In genomic region chr14:88030079-88030478, GRCh38 we compare ENCODE assay signal across 23 cellular contexts. TPM values are rescaled to one million over a fixed set of nuclear protein-coding genes. Genes with fewer than 3 reads are reported as not detected.
A peak's percentile ranks its signal among the peaks of the same experiment; 100 is the strongest.
DNase-seq lines count a peak whose midpoint lies in the region; ATAC-seq, FAIRE-seq and TF ChIP-seq lines count a peak whose summit lies in the region.
"Had no signal": no experiment of that assay in that cellular context is flagged by ENCODE, and none has a peak within 500 bp of the region (broad histone marks: within the 10 kb centered on the region; RNA-seq: fewer than 3 reads in every experiment).

No MANE protein-coding gene starts in this region.

- H3K4me3 ChIP-seq in right lobe of liver (no peak overlapping the region), HepG2 (replicated peaks in 1 of 3; ENCODE audit: insufficient read depth in 1 of 3, low read depth in 2 of 3, low read length in 3 of 3) (no peak overlapping the region), bronchial epithelial cell (ENCODE audit: low read depth, low read length) (no peak overlapping the region)
- H3K4me3 ChIP-seq: gastrocnemius medialis, ovary had no signal

- H3K27me3 ChIP-seq in right lobe of liver (no peaks in the 10 kb centered on the region), HepG2 (ENCODE audit: control insufficient read depth in 1 of 2, insufficient read depth in 2 of 2, low read length in 2 of 2) (no peaks in the 10 kb centered on the region), bronchial epithelial cell (ENCODE audit: control insufficient read depth, insufficient read depth, low read length) (no peaks in the 10 kb centered on the region)
- H3K27me3 ChIP-seq: brain microvascular endothelial cell, gastrocnemius medialis, ovary had no signal

- H3K9ac ChIP-seq in HepG2 (ENCODE audit: insufficient read depth, low read depth, low read length): no peak overlapping the region

- 89% methylated on average over 1 of the region's 1 CpG for WGBS in right lobe of liver (ENCODE audit: insufficient coverage, low coverage, low lambda C conversion rate, missing lambda C conversion rate)
- 100% methylated on average over 1 of the region's 1 CpG for WGBS in HepG2 (ENCODE audit: low lambda C conversion rate)

- H3K9me3 ChIP-seq in right lobe of liver: no peaks in the 10 kb centered on the region
- no peaks in the 10 kb centered on the region for H3K9me3 ChIP-seq in HepG2 (ENCODE audit: low read length)
- H3K9me3 ChIP-seq: gastrocnemius medialis, ovary had no signal

- peaks cover 57% of the 10 kb centered on the region for H3K79me2 ChIP-seq in HepG2 (ENCODE audit: insufficient read depth, low read length)

- intact Hi-C loops in right lobe of liver (cut with DNase I): no loop called here
- intact Hi-C loops in HepG2 (cut with micrococcal nuclease; ENCODE audit: unreplicated experiment): no loop called here

- H3K4me1 ChIP-seq in right lobe of liver: peaks cover 0 to 56% (median 15%) of the 10 kb centered on the region in 4 donors
- peaks cover 48% of the 10 kb centered on the region for H3K4me1 ChIP-seq in HepG2 (ENCODE audit: insufficient read depth, low read length)
- H3K4me1 ChIP-seq: gastrocnemius medialis had no signal

- TF ChIP-seq RAD21 in HepG2 (CRISPR knock-in tag; IDR thresholded peaks at IDR 0.05): no peak

- no TSS peak for BruUV-seq in HepG2 (replicated peaks; lab: Mats Ljungman, UMichigan)

- TF ChIP-seq EP300 in HepG2 (IDR thresholded peaks at IDR 0.05; ENCODE audit: low read depth in 2 of 2, low read length in 2 of 2) (no peak), HepG2 (CRISPR knock-in tag; IDR thresholded peaks at IDR 0.05; ENCODE audit: borderline replicate concordance) (no peak)

- no peak for DNase-seq in right lobe of liver
- no peak for DNase-seq in HepG2 (ENCODE audit: low spot score)
- peak; percentile 76 for DNase-seq in NOMO-1 treated with dmso at 0.1 percent for 144 hours (lab: John Stamatoyannopoulos, UW; ENCODE audit: unreplicated experiment)
- no peak for DNase-seq in bronchial epithelial cell (ENCODE audit: low read depth)
- no peak for DNase-seq in hepatic stellate cell (ENCODE audit: low spot score)
- DNase-seq in WTC11 (ENCODE audit: low spot score): no peak
- DNase-seq: activated CD8-positive, alpha-beta memory T cell treated with anti-CD3 and anti-CD28 coated beads, Interleukin-2, amount 50 U/mL, for 4 hours; brain microvascular endothelial cell; dermis blood vessel endothelial cell; gastrocnemius medialis; GDM1; GOT3; IMR-90; NCI-H2081 treated with DMSO at 0.1 percent for 48 hours; NCI-H526 treated with DMSO at 0.1 percent for 48 hours; ovary; stimulated activated CD4-positive, alpha-beta T cell treated with anti-CD3 and anti-CD28 coated beads, Interleukin-2, amount 100 ng/mL, for 48 hours; SW 1271 had no signal

- no peaks in the 10 kb centered on the region for H4K20me1 ChIP-seq in HepG2 (ENCODE audit: insufficient read depth, low read length)

- POLR2A ChIA-PET in HepG2 (lab: Yijun Ruan, JAX) (no interaction called here), WTC11 (lab: Charles Lee) (no interaction called here)

- peak in 3 of 4 donors; percentile 8 to 44 (median 29) for ATAC-seq in right lobe of liver
- no peak for ATAC-seq in HepG2
- ATAC-seq in WTC11: no peak
- ATAC-seq in GM18861 (IDR thresholded peaks at IDR 0.05; ENCODE audit: unreplicated experiment): no peak
- ATAC-seq: gastrocnemius medialis had no signal

- in situ Hi-C loops in HepG2 (cut with HindIII; ENCODE audit: extremely low pct_ligation_motif_present, low pct_unique_long_range_greater_than_20kb): no loop called here

- H3K27ac ChIP-seq in right lobe of liver (no peak overlapping the region), HepG2 (ENCODE audit: extremely low read length, insufficient read depth, low read length) (no peak overlapping the region)
- H3K27ac ChIP-seq: brain microvascular endothelial cell, gastrocnemius medialis, ovary had no signal

- CTCF ChIA-PET in HepG2 (lab: Yijun Ruan, JAX; ENCODE audit: low intra/inter-chr PET ratio, low total read pairs): no interaction called here
- CTCF ChIA-PET in WTC11 (lab: Charles Lee): interaction anchor here (1.3 kb wide), 1 partner anchor 138 kb away, joined by 7 read pairs; no protein-coding TSS in a partner anchor

- TF ChIP-seq CTCF in right lobe of liver (IDR thresholded peaks at IDR 0.05): no peak
- no peak for TF ChIP-seq CTCF in HepG2 (CRISPR knock-in tag; IDR thresholded peaks at IDR 0.05)
- TF ChIP-seq CTCF in bronchial epithelial cell (IDR thresholded peaks at IDR 0.05; ENCODE audit: insufficient read depth, low read length, severe bottlenecking): no peak
- no peak for TF ChIP-seq CTCF in WTC11 (IDR thresholded peaks at IDR 0.05)

- no peak overlapping the region for H3K4me3 Mint-ChIP-seq in WTC11
- H3K4me3 Mint-ChIP-seq: activated naive CD8-positive, alpha-beta T cell had no signal

- no peaks in the 10 kb centered on the region for H3K27me3 Mint-ChIP-seq in WTC11 (ENCODE audit: low read depth)
- H3K27me3 Mint-ChIP-seq: activated naive CD8-positive, alpha-beta T cell had no signal

- no peaks in the 10 kb centered on the region for H3K36me3 Mint-ChIP-seq in WTC11

- no peak for FAIRE-seq in HepG2 (lab: Jason Lieb, UNC)
- FAIRE-seq in bronchial epithelial cell (lab: Jason Lieb, UNC): peak; percentile 28
- FAIRE-seq: D721Med, RCC 7860 had no signal

- H3K4me1 Mint-ChIP-seq in WTC11: peaks cover 5% of the 10 kb centered on the region; the same call in 1 of the 2 replicates

- H3K27ac Mint-ChIP-seq in WTC11: no peak overlapping the region

- H3K4me2 ChIP-seq in HepG2 (ENCODE audit: low read depth, low read length): no peak overlapping the region

- H2AFZ ChIP-seq in HepG2 (ENCODE audit: low read length): no peak overlapping the region

- H3K9me3 Mint-ChIP-seq in WTC11: peaks cover 5% of the 10 kb centered on the region

- TF ChIP-seq POLR2A in right lobe of liver (IDR thresholded peaks at IDR 0.05) (no peak), HepG2 (IDR thresholded peaks at IDR 0.05; ENCODE audit: insufficient read depth in 1 of 2, low read depth in 2 of 2, low read length in 2 of 2) (no peak)

- H3K36me3 ChIP-seq in right lobe of liver: peaks cover 0 to 5% (median 0%) of the 10 kb centered on the region in 4 donors
- peaks cover 6 to 19% of the 10 kb centered on the region in 2 experiments; a peak in 3 of 5 replicates for H3K36me3 ChIP-seq in HepG2 (replicated peaks in 1 of 2; ENCODE audit: control insufficient read depth in 1 of 2, insufficient read depth in 2 of 2, low read length in 2 of 2)
- no peaks in the 10 kb centered on the region for H3K36me3 ChIP-seq in bronchial epithelial cell (ENCODE audit: control insufficient read depth, insufficient read depth, low read length)
- H3K36me3 ChIP-seq: brain microvascular endothelial cell, gastrocnemius medialis, ovary had no signal

RNA-seq across cellular contexts. Expression of gene GPR65, which starts 25.1 kb away (rescaled TPM):
- total RNA-seq in right lobe of liver: 1 to 10 TPM; 1.0 to 2.7 (median 1.2) TPM
- not detected in 2 replicates for total RNA-seq in HepG2 (2016; rRNA removed; fragmentation: Illumina TruSeq; extraction: Trizol)
- total RNA-seq in HepG2 (2016; cell fraction: cytosol; rRNA removed; fragmentation: Illumina TruSeq; extraction: Trizol; ENCODE audit: low read depth): not detected in 2 replicates
- not detected in 2 replicates for total RNA-seq in HepG2 (2016; cell fraction: insoluble cytoplasmic fraction; rRNA removed; fragmentation: Illumina TruSeq; extraction: Trizol)
- total RNA-seq in HepG2 (2016; cell fraction: membrane; rRNA removed; fragmentation: Illumina TruSeq; extraction: Trizol): not detected in 2 replicates
- total RNA-seq in HepG2 (2016; cell fraction: nucleus; rRNA removed; fragmentation: Illumina TruSeq; extraction: Trizol): not detected in 2 replicates
- polyA plus RNA-seq in HepG2 (2011; rRNA removed): not detected in 2 replicates
- polyA plus RNA-seq in HepG2 (2011; cell fraction: cytosol; rRNA removed): not detected in 2 replicates
- not detected in 2 replicates for polyA plus RNA-seq in HepG2 (2011; cell fraction: nucleus; rRNA removed)
- not detected in 2 replicates for polyA plus RNA-seq in HepG2 (2012)
- polyA plus RNA-seq in HepG2 (2016; cell fraction: cytosol; fragmentation: Illumina TruSeq; extraction: Trizol; ENCODE audit: low read depth): not detected in 2 replicates
- not detected in 2 replicates for polyA plus RNA-seq in HepG2 (2016; cell fraction: insoluble cytoplasmic fraction; fragmentation: Illumina TruSeq; extraction: Trizol; ENCODE audit: low read depth)
- polyA plus RNA-seq in HepG2 (2016; cell fraction: membrane; fragmentation: Illumina TruSeq; extraction: Trizol; ENCODE audit: low read depth): not detected in 2 replicates
- polyA plus RNA-seq in HepG2 (2016; cell fraction: nucleus; fragmentation: Illumina TruSeq; extraction: Trizol; ENCODE audit: insufficient read depth, low read depth): not detected in 2 replicates
- not detected in 2 replicates for polyA minus RNA-seq in HepG2 (2011; rRNA and poly(A)+ RNA removed; ENCODE audit: low replicate concordance)
- polyA minus RNA-seq in HepG2 (2011; cell fraction: cytosol; rRNA and poly(A)+ RNA removed): not detected in 2 replicates
- not detected in 2 replicates for polyA minus RNA-seq in HepG2 (2011; cell fraction: nucleus; rRNA and poly(A)+ RNA removed)
- under 0.01 TPM in 1 of 2 replicates, not detected in the other for total RNA-seq in bronchial epithelial cell
- not detected in 3 replicates for total RNA-seq in WTC11 (2021)
- total RNA-seq: dermis blood vessel endothelial cell, epithelial cell of proximal tubule had no signal

RNA-seq across cellular contexts. Expression of gene GALC, which starts 37.1 kb away (rescaled TPM):
- 10 to 100 TPM in 3 of 6 experiments, 1 to 10 TPM in 3; 8.3 to 23.5 (median 10.3) TPM for total RNA-seq in right lobe of liver
- total RNA-seq in HepG2 (2016; rRNA removed; fragmentation: Illumina TruSeq; extraction: Trizol): not detected in 2 replicates
- not detected in 2 replicates for total RNA-seq in HepG2 (2016; cell fraction: cytosol; rRNA removed; fragmentation: Illumina TruSeq; extraction: Trizol; ENCODE audit: low read depth)
- total RNA-seq in HepG2 (2016; cell fraction: insoluble cytoplasmic fraction; rRNA removed; fragmentation: Illumina TruSeq; extraction: Trizol): not detected in 2 replicates
- total RNA-seq in HepG2 (2016; cell fraction: membrane; rRNA removed; fragmentation: Illumina TruSeq; extraction: Trizol): not detected in 2 replicates
- total RNA-seq in HepG2 (2016; cell fraction: nucleus; rRNA removed; fragmentation: Illumina TruSeq; extraction: Trizol): not detected in 2 replicates
- polyA plus RNA-seq in HepG2 (2011; rRNA removed): not detected in 2 replicates
- not detected in 2 replicates for polyA plus RNA-seq in HepG2 (2011; cell fraction: cytosol; rRNA removed)
- not detected in 2 replicates for polyA plus RNA-seq in HepG2 (2011; cell fraction: nucleus; rRNA removed)
- polyA plus RNA-seq in HepG2 (2012): not detected in 2 replicates
- polyA plus RNA-seq in HepG2 (2016; cell fraction: cytosol; fragmentation: Illumina TruSeq; extraction: Trizol; ENCODE audit: low read depth): not detected in 2 replicates
- not detected in 2 replicates for polyA plus RNA-seq in HepG2 (2016; cell fraction: insoluble cytoplasmic fraction; fragmentation: Illumina TruSeq; extraction: Trizol; ENCODE audit: low read depth)
- polyA plus RNA-seq in HepG2 (2016; cell fraction: membrane; fragmentation: Illumina TruSeq; extraction: Trizol; ENCODE audit: low read depth): not detected in 2 replicates
- polyA plus RNA-seq in HepG2 (2016; cell fraction: nucleus; fragmentation: Illumina TruSeq; extraction: Trizol; ENCODE audit: insufficient read depth, low read depth): not detected in 2 replicates
- 0.02 TPM in 1 of 2 replicates, not detected in the other for polyA minus RNA-seq in HepG2 (2011; rRNA and poly(A)+ RNA removed; ENCODE audit: low replicate concordance)
- polyA minus RNA-seq in HepG2 (2011; cell fraction: cytosol; rRNA and poly(A)+ RNA removed): not detected in 2 replicates
- polyA minus RNA-seq in HepG2 (2011; cell fraction: nucleus; rRNA and poly(A)+ RNA removed): not detected in 2 replicates
- total RNA-seq in bronchial epithelial cell: 12.6 and 20.5 TPM in 2 replicates
- 10.6 to 10.9 TPM (median 10.7 TPM) in 3 replicates for total RNA-seq in WTC11 (2021)

Comparison
In these comparisons a context has a peak if more than half of its experiments do, and no peak if none do; other contexts are left out.
1. ATAC-seq: peak in right lobe of liver (3 of 4); none in HepG2 (single experiment), WTC11 (single experiment) and GM18861 (single experiment).
2. RNA of gene GALC, which starts 37.1 kb away (total RNA-seq): 12.6 to 20.5 TPM in bronchial epithelial cell, 8.3 to 23.5 TPM in right lobe of liver and 10.6 to 10.9 TPM in WTC11; not detected in HepG2; every median in the first group is over 4 times any median in the second.